Comparison of ENCODE assay signal across 19 cellular contexts in the genomic region with DNA sequence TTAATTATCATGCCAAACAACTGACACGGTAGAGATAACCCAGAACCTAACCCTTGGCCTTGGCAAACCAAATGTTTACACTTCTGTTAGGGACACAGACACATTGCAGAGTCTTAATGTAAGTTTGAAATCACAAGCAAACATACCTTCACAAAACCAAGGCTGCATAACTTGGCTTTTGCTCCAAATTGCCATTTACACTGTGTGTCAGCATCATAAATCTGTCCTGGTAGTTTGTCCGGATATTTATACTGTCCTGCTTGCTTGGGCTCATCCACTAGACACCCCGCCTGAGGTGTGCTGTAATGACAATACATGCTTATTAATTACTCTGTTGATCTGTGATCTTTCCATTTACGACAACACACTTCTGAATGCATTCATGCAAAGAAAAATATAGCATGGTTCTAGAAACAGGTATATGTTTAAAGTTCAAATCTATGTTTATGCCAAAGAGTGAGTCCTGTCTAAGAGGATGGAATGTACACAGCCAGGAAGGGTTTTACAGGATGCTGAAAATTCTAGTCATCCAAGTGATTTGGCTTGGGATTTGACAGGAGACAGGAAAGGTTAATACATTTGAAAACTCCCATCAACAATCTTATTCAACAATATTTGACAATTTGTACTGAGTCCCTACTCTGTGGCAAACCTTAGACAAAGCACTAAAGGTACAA.
"Had no signal": no experiment of that assay in that cellular context is flagged by ENCODE, and none has a peak within 500 bp of the region (broad histone marks: within the 10 kb centered on the region; RNA-seq: fewer than 3 reads in every experiment).

No MANE protein-coding gene starts in this region.

- DNase-seq: activated CD4-positive, alpha-beta T cell treated with anti-CD3 and anti-CD28 coated beads for 1 hour; activated CD4-positive, alpha-beta T cell treated with anti-CD3 and anti-CD28 coated beads, Interleukin-2, amount 50 U/mL, for 4 hours; activated gamma-delta T cell; cerebellar nuclear complex; cortex of kidney; effector CD4-positive, alpha-beta T cell; gastrocnemius medialis; head of caudate nucleus; kidney; left ventricle myocardium inferior; mammary epithelial cell; stimulated activated CD4-positive, alpha-beta T cell treated with anti-CD3 and anti-CD28 coated beads, Interleukin-12 subunit alpha, Interleukin-12 subunit beta, amount 100 ng/mL, for 4 hours; stimulated activated CD4-positive, alpha-beta T cell treated with anti-CD3 and anti-CD28 coated beads, Interleukin-1b, Interleukin-23, amount 100 ng/mL, for 48 hours; stimulated activated naive CD4-positive, alpha-beta T cell treated with Interleukin-2 at 50 U/mL for 16 hours; tibial artery; WERI-Rb-1 had no signal

- ATAC-seq: esophagus mucosa, gastrocnemius medialis had no signal

- FAIRE-seq: kidney, urothelium cell line had no signal

- H3K4me1 ChIP-seq: ascending aorta, gastrocnemius medialis, left ventricle myocardium inferior, tibial artery had no signal

- H3K27ac ChIP-seq: ascending aorta, gastrocnemius medialis, left ventricle myocardium inferior, tibial artery, WERI-Rb-1 had no signal

- H3K36me3 ChIP-seq: ascending aorta, gastrocnemius medialis, left ventricle myocardium inferior, tibial artery, WERI-Rb-1 had no signal

- H3K4me3 ChIP-seq: ascending aorta, gastrocnemius medialis, left ventricle myocardium inferior, tibial artery had no signal

- H3K9me3 ChIP-seq: ascending aorta, gastrocnemius medialis, left ventricle myocardium inferior, tibial artery had no signal

- H3K27me3 ChIP-seq: ascending aorta, gastrocnemius medialis, tibial artery had no signal
